Comparison of ENCODE assay signal across 8 cellular contexts in genomic region chr11:126317681-126318641, GRCh38.
DNase-seq lines count a peak whose midpoint lies in the region; ATAC-seq and TF ChIP-seq lines count a peak whose summit lies in the region.

No MANE protein-coding gene starts in this region.

- no peaks in the 10 kb centered on the region for H3K27me3 ChIP-seq in adipocyte (replicated peaks; ENCODE audit: control insufficient read depth, insufficient read depth, low read length)

- peak overlapping the region; percentile 95 for H3K27ac ChIP-seq in KOPT-K1 (ENCODE audit: low read depth, low read length, poor library complexity, severe bottlenecking)

- peaks cover 6% of the 10 kb centered on the region; the same call in 1 of the 2 replicates for H3K36me3 ChIP-seq in KOPT-K1 (ENCODE audit: insufficient read depth, low read length)
- H3K36me3 ChIP-seq in adipocyte (ENCODE audit: control insufficient read depth, insufficient read depth, low read length, severe bottlenecking): peaks cover 6% of the 10 kb centered on the region

- H3K4me1 Mint-ChIP-seq in stimulated activated effector memory CD8-positive, alpha-beta T cell treated with anti-CD3 and anti-CD28 coated beads, Interleukin-12 subunit alpha, Interleukin-12 subunit beta, amount 100 ng/mL, for 72 hours: peaks cover 52% of the 10 kb centered on the region

- H3K4me1 ChIP-seq in adipocyte (ENCODE audit: control insufficient read depth, insufficient read depth, low read length): peaks cover 30% of the 10 kb centered on the region

- peaks cover 52% of the 10 kb centered on the region for H3K36me3 Mint-ChIP-seq in stimulated activated effector memory CD8-positive, alpha-beta T cell treated with anti-CD3 and anti-CD28 coated beads, Interleukin-12 subunit alpha, Interleukin-12 subunit beta, amount 100 ng/mL, for 72 hours

- peak; percentile 36 for ATAC-seq in GM21367 (IDR thresholded peaks at IDR 0.05; ENCODE audit: unreplicated experiment)
- ATAC-seq in stimulated activated effector memory CD8-positive, alpha-beta T cell treated with anti-CD3 and anti-CD28 coated beads, Interleukin-12 subunit alpha, Interleukin-12 subunit beta, amount 100 ng/mL, for 72 hours: peak; percentile 82

- peak overlapping the region; percentile 81 for H3K9ac ChIP-seq in adipocyte (ENCODE audit: low read length)

- H3K9me3 ChIP-seq in KOPT-K1 (ENCODE audit: insufficient read depth, low read length, poor library complexity, severe bottlenecking): peaks cover 5% of the 10 kb centered on the region
- H3K9me3 ChIP-seq in adipocyte (ENCODE audit: control insufficient read depth, low read length): no peaks in the 10 kb centered on the region

- peak overlapping the region; percentile 90 for H3K27ac Mint-ChIP-seq in stimulated activated effector memory CD8-positive, alpha-beta T cell treated with anti-CD3 and anti-CD28 coated beads, Interleukin-12 subunit alpha, Interleukin-12 subunit beta, amount 100 ng/mL, for 72 hours

- H3K4me3 ChIP-seq in adipocyte (ENCODE audit: low read length): peak overlapping the region; percentile 65

- peak overlapping the region; percentile 64 for H3K4me3 Mint-ChIP-seq in stimulated activated effector memory CD8-positive, alpha-beta T cell treated with anti-CD3 and anti-CD28 coated beads, Interleukin-12 subunit alpha, Interleukin-12 subunit beta, amount 100 ng/mL, for 72 hours

- no peak for TF ChIP-seq POLR2A in erythroblast (IDR thresholded peaks at IDR 0.05; ENCODE audit: low read length)

- peaks cover 3% of the 10 kb centered on the region for H3K9me3 Mint-ChIP-seq in stimulated activated effector memory CD8-positive, alpha-beta T cell treated with anti-CD3 and anti-CD28 coated beads, Interleukin-12 subunit alpha, Interleukin-12 subunit beta, amount 100 ng/mL, for 72 hours

- DNase-seq in DMS79 (lab: John Stamatoyannopoulos, UW): peak; percentile 90
- DNase-seq in adipocyte (ENCODE audit: low read depth): peak; percentile 87
- peak; percentile 4 for DNase-seq in iPS-NIHi7 (ENCODE audit: extremely low spot score)
- DNase-seq in stimulated activated effector memory CD8-positive, alpha-beta T cell treated with anti-CD3 and anti-CD28 coated beads, Interleukin-12 subunit alpha, Interleukin-12 subunit beta, amount 100 ng/mL, for 72 hours (ENCODE audit: low spot score in 2 of 2): peak in 1 of 2 donors; percentile 55
- DNase-seq in erythroblast (lab: John Stamatoyannopoulos, UW): no peak
- no peak for DNase-seq in NCI-H146 treated with DMSO at 0.1 percent for 48 hours (lab: John Stamatoyannopoulos, UW; ENCODE audit: unreplicated experiment)

Comparison
In these comparisons a context has a peak if more than half of its experiments do, and no peak if none do; other contexts are left out.
1. DNase-seq: peak in DMS79 (single experiment), adipocyte (single experiment) and iPS-NIHi7 (single experiment); none in erythroblast (0 of 2) and NCI-H146 treated with DMSO at 0.1 percent for 48 hours (single experiment).